Comparison of ENCODE assay signal across 7 cellular contexts in genomic region chr1:40630488-40631223, GRCh38. TPM values are rescaled to one million over a fixed set of nuclear protein-coding genes. Genes with fewer than 3 reads are reported as not detected.
DNase-seq lines count a peak whose midpoint lies in the region; ATAC-seq, FAIRE-seq and TF ChIP-seq lines count a peak whose summit lies in the region.

No MANE protein-coding gene starts in this region.

- CTCF ChIA-PET in activated naive CD4-positive, alpha-beta T cell treated with anti-CD3 and anti-CD28 coated beads, Interleukin-2, amount 10 ng/mL, durations not matched to agents 7 days and 5 days (lab: Charles Lee) = interaction anchor here (0.9 to 1.8 kb wide), 5 partner anchors 32 to 219 kb away, joined by 3 to 6 read pairs (median 3); no protein-coding TSS in a partner anchor

- peaks cover 0 to 2% of the 10 kb centered on the region in 2 donors for H3K36me3 ChIP-seq in kidney (ENCODE audit: control insufficient read depth in 1 of 2, insufficient read depth in 2 of 2, low read length in 2 of 2)

- no peaks in the 10 kb centered on the region for H3K9me3 Mint-ChIP-seq in activated naive CD4-positive, alpha-beta T cell treated with anti-CD3 and anti-CD28 coated beads, Interleukin-2, amount 10 ng/mL, durations not matched to agents 7 days and 5 days

- ATAC-seq in HG02973 (IDR thresholded peaks at IDR 0.05; ENCODE audit: unreplicated experiment) (no peak), GM21367 (IDR thresholded peaks at IDR 0.05; ENCODE audit: unreplicated experiment) (no peak)

- no peak for FAIRE-seq in kidney (lab: Jason Lieb, UNC)

- H3K36me3 Mint-ChIP-seq in activated naive CD4-positive, alpha-beta T cell treated with anti-CD3 and anti-CD28 coated beads, Interleukin-2, amount 10 ng/mL, durations not matched to agents 7 days and 5 days = peaks cover 1% of the 10 kb centered on the region

- DNase-seq in EL (peak; percentile 40), kidney (no peak), GM19240 (ENCODE audit: insufficient read length, low spot score) (no peak)
- DNase-seq in activated naive CD4-positive, alpha-beta T cell treated with anti-CD3 and anti-CD28 coated beads, Interleukin-2, amount 10 ng/mL, durations not matched to agents 7 days and 5 days = peak; percentile 40

- no peak overlapping the region for H3K4me3 ChIP-seq in kidney (ENCODE audit: low read length in 2 of 2)

- no peak overlapping the region for H3K4me3 Mint-ChIP-seq in activated naive CD4-positive, alpha-beta T cell treated with anti-CD3 and anti-CD28 coated beads, Interleukin-2, amount 10 ng/mL, durations not matched to agents 7 days and 5 days

- H3K4me1 Mint-ChIP-seq in activated naive CD4-positive, alpha-beta T cell treated with anti-CD3 and anti-CD28 coated beads, Interleukin-2, amount 10 ng/mL, durations not matched to agents 7 days and 5 days = peaks cover 30% of the 10 kb centered on the region

- H3K27ac Mint-ChIP-seq in activated naive CD4-positive, alpha-beta T cell treated with anti-CD3 and anti-CD28 coated beads, Interleukin-2, amount 10 ng/mL, durations not matched to agents 7 days and 5 days = peak overlapping the region; percentile 49

- H3K4me1 ChIP-seq in kidney (ENCODE audit: control insufficient read depth in 1 of 2, insufficient read depth in 1 of 2, low read depth in 1 of 2, low read length in 2 of 2) = peaks cover 0 to 4% of the 10 kb centered on the region in 2 donors

- no peak overlapping the region for H3K9ac ChIP-seq in kidney (ENCODE audit: low read length in 2 of 2)

- peak; percentile 50 for TF ChIP-seq CTCF in LNCAP (IDR thresholded peaks at IDR 0.05)
- TF ChIP-seq CTCF in kidney (IDR thresholded peaks at IDR 0.05; ENCODE audit: borderline replicate concordance, extremely low read depth, insufficient read depth) = peak; percentile 30

- no peaks in the 10 kb centered on the region for H3K9me3 ChIP-seq in kidney (ENCODE audit: control insufficient read depth in 1 of 2, low read length in 2 of 2)

- H3K27ac ChIP-seq in kidney (ENCODE audit: low read depth in 2 of 2, low read length in 2 of 2) = no peak overlapping the region

- intact Hi-C loops in kidney (cut with DNase I) = no loop called here

- H3K27me3 Mint-ChIP-seq in activated naive CD4-positive, alpha-beta T cell treated with anti-CD3 and anti-CD28 coated beads, Interleukin-2, amount 10 ng/mL, durations not matched to agents 7 days and 5 days = no peaks in the 10 kb centered on the region

RNA-seq across cellular contexts. Expression of gene RIMS3, which starts 34.8 kb away (rescaled TPM):
- 6.2 TPM for total RNA-seq in kidney
- 1.6 TPM for polyA plus RNA-seq in kidney (ENCODE audit: insufficient read depth, low read depth, low replicate concordance)

Comparison
In these comparisons a context has a peak if more than half of its experiments do, and no peak if none do; other contexts are left out.
1. DNase-seq: peak in EL (single experiment) and activated naive CD4-positive, alpha-beta T cell treated with anti-CD3 and anti-CD28 coated beads, Interleukin-2, amount 10 ng/mL, durations not matched to agents 7 days and 5 days (single experiment); none in kidney (single experiment) and GM19240 (single experiment).